ENCODE assay signal across 10 cellular contexts in the genomic region with DNA sequence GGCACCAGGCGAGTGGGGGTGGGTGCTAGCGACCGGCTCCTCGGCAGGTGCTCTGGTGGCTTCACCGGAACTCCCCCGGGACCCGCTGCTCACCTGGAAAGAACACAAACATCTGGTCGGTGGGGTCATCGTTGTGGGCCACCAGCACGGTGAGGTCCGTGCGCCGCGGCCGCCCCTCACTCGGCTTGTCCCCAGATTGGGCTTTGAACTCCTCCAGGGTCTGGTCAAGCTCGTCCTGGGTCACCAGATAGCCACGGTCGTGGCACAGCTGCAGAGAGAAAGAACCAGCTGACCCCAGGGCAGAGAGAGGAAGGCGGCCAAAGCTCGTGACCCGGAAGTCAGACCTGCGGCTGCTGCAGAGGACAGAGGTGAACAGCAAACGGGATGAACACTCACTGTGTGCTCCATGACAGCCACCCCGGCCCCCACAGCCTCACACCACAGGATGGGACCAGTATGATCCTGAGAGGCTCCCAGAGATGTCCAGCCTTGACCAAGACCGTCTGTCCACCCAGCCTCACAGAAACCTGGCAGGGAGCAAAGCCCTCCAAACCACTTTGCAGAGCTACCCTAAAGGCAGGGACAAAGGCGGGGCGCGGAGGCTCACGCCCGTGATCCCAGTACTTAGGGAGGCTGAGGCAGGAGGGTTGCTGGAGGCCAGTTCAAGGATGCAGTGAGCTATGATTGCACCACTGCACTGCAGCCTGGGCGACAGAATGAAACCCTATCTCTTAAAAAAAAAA. TPM values are rescaled to one million over a fixed set of nuclear protein-coding genes. Genes with fewer than 3 reads are reported as not detected.
DNase-seq lines count a peak whose midpoint lies in the region; TF ChIP-seq lines count a peak whose summit lies in the region.
"Had no signal": no experiment of that assay in that cellular context is flagged by ENCODE, and none has a peak within 500 bp of the region (broad histone marks: within the 10 kb centered on the region; RNA-seq: fewer than 3 reads in every experiment).

No MANE protein-coding gene starts in this region.

- H3K36me3 Mint-ChIP-seq in activated naive CD8-positive, alpha-beta T cell: no peaks in the 10 kb centered on the region
- H3K36me3 Mint-ChIP-seq in immature natural killer cell: no peaks in the 10 kb centered on the region

- no peaks in the 10 kb centered on the region for H3K27me3 Mint-ChIP-seq in activated naive CD8-positive, alpha-beta T cell
- peaks cover 0 to 8% (median 0%) of the 10 kb centered on the region in 3 donors for H3K27me3 Mint-ChIP-seq in immature natural killer cell (ENCODE audit: low read depth in 3 of 3)

- H3K27ac ChIP-seq in stomach: peak overlapping the region in 3 of 5 donors; percentile 86 to 88 (median 86)

- H3K27ac Mint-ChIP-seq in activated naive CD8-positive, alpha-beta T cell: peak overlapping the region; percentile 83
- peak overlapping the region; percentile 72 to 91 (median 84) for H3K27ac Mint-ChIP-seq in immature natural killer cell

- TF ChIP-seq CTCF in stomach (IDR thresholded peaks at IDR 0.05): no peak

- peaks cover 32 to 73% (median 53%) of the 10 kb centered on the region in 4 donors for H3K4me1 ChIP-seq in stomach

- no peaks in the 10 kb centered on the region for H3K27me3 ChIP-seq in stomach

- H3K9me3 ChIP-seq in stomach: no peaks in the 10 kb centered on the region

- peaks cover 42% of the 10 kb centered on the region for H3K4me1 Mint-ChIP-seq in activated naive CD8-positive, alpha-beta T cell (ENCODE audit: low read depth)
- peaks cover 27 to 35% of the 10 kb centered on the region in 2 donors for H3K4me1 Mint-ChIP-seq in immature natural killer cell

- peak overlapping the region; percentile 96 to 100 (median 100) for H3K4me3 ChIP-seq in stomach

- peak overlapping the region; percentile 92 for H3K4me3 Mint-ChIP-seq in activated naive CD8-positive, alpha-beta T cell
- H3K4me3 Mint-ChIP-seq in immature natural killer cell: peak overlapping the region; percentile 85 to 93 (median 89)

- no peak for TF ChIP-seq POLR2A in stomach (IDR thresholded peaks at IDR 0.05)

- intact Hi-C loops in stomach (cut with DNase I; ENCODE audit: low total_unique reads): loop anchor here (10.0 kb wide), 1 partner anchor 49 kb away; the partner anchor contains the start of gene ABCA7

- no peak for TF ChIP-seq EP300 in stomach (IDR thresholded peaks at IDR 0.05)

- H3K36me3 ChIP-seq in stomach: peaks cover 21 to 48% (median 46%) of the 10 kb centered on the region in 4 donors

- DNase-seq in NOMO-1 treated with DMSO at 0.1 percent for 48 hours (lab: John Stamatoyannopoulos, UW; ENCODE audit: unreplicated experiment) (peak; percentile 18), NOMO-1 treated with dmso at 0.1 percent for 144 hours (lab: John Stamatoyannopoulos, UW; ENCODE audit: unreplicated experiment) (no peak), immature natural killer cell (no peak), stomach (no peak), AG20443 (ENCODE audit: low spot score) (no peak), NCI-H146 (lab: John Stamatoyannopoulos, UW) (no peak), KG1 (lab: John Stamatoyannopoulos, UW) (no peak)
- DNase-seq: ACHN, amygdala had no signal

- 46 to 55% (median 50%) methylated on average over 27 to 32 of the region's 32 CpGs for WGBS in stomach, 5 donors

- no peaks in the 10 kb centered on the region for H3K9me3 Mint-ChIP-seq in activated naive CD8-positive, alpha-beta T cell (ENCODE audit: low read depth)
- no peaks in the 10 kb centered on the region for H3K9me3 Mint-ChIP-seq in immature natural killer cell

RNA-seq across cellular contexts. Expression of gene POLR2E, which starts 1.2 kb away (rescaled TPM):
- polyA plus RNA-seq in immature natural killer cell: 100 to 1,000 TPM; 182 to 288 (median 237) TPM
- 100 to 1,000 TPM in 1 of 5 donors, 10 to 100 TPM in 4; 24.5 to 361 (median 40.6) TPM for total RNA-seq in stomach
- polyA plus RNA-seq in stomach: 100 to 1,000 TPM; 109 to 128 (median 123) TPM

RNA-seq across cellular contexts. Expression of gene GPX4, which starts 9.8 kb away (rescaled TPM):
- 100 to 1,000 TPM; 225 to 320 (median 280) TPM for polyA plus RNA-seq in immature natural killer cell
- total RNA-seq in stomach: 100 to 1,000 TPM in 4 of 5 donors, 10 to 100 TPM in 1; 90.0 to 710 (median 158) TPM
- 100 to 1,000 TPM; 433 to 532 (median 509) TPM for polyA plus RNA-seq in stomach

RNA-seq across cellular contexts. Expression of gene ARHGAP45, which starts 27.0 kb away (rescaled TPM):
- polyA plus RNA-seq in immature natural killer cell (100 to 1,000 TPM; 164 to 417 (median 169) TPM), stomach (10 to 100 TPM; 12.2 to 15.4 (median 14.0) TPM)
- 100 to 1,000 TPM in 1 of 5 donors, 10 to 100 TPM in 4; 14.3 to 211 (median 22.3) TPM for total RNA-seq in stomach

RNA-seq across cellular contexts. Expression of gene ABCA7, which starts 54.1 kb away (rescaled TPM):
- polyA plus RNA-seq in immature natural killer cell (10 to 100 TPM in 1 of 3 donors, 1 to 10 TPM in 2; 4.5 to 13.3 (median 5.2) TPM), stomach (10 to 100 TPM; 14.2 to 31.6 (median 22.0) TPM)
- total RNA-seq in stomach: 100 to 1,000 TPM in 1 of 5 donors, 10 to 100 TPM in 3, 1 to 10 TPM in 1; 5.1 to 144 (median 38.8) TPM

Comparison
In these comparisons a context has a peak if more than half of its experiments do, and no peak if none do; other contexts are left out.
1. RNA of gene ARHGAP45, which starts 27.0 kb away (polyA plus RNA-seq): 164 to 417 TPM in immature natural killer cell; 12.2 to 15.4 TPM in stomach; every median in the first group is over 10 times any median in the second.